ENCODE assay signal across 29 cellular contexts in genomic region chr4:114250439-114250891, GRCh38.
A peak's percentile ranks its signal among the peaks of the same experiment; 100 is the strongest.
DNase-seq lines count a peak whose midpoint lies in the region; ATAC-seq, FAIRE-seq and TF ChIP-seq lines count a peak whose summit lies in the region.
"Had no signal": no experiment of that assay in that cellular context is flagged by ENCODE, and none has a peak within 500 bp of the region (broad histone marks: within the 10 kb centered on the region; RNA-seq: fewer than 3 reads in every experiment).

No MANE protein-coding gene starts in this region.

- H3K9me1 ChIP-seq in IMR-90 (ENCODE audit: insufficient read depth, low read length), result peaks cover 10% of the 10 kb centered on the region

- BruUV-seq in IMR-90 (replicated peaks; lab: Mats Ljungman, UMichigan), result no TSS peak

- no peak overlapping the region; the same call in 1 of the 2 replicates for H2AK5ac ChIP-seq in IMR-90 (ENCODE audit: low read depth, low read length)

- peak overlapping the region; percentile 54; the same call in 1 of the 2 replicates for H3K27ac ChIP-seq in IMR-90 (ENCODE audit: insufficient read depth, low read length)
- H3K27ac ChIP-seq: C4-2B, gastrocnemius medialis, neutrophil, SJSA1 had no signal

- peak overlapping the region; percentile 4; the same call in 1 of the 2 replicates for H4K91ac ChIP-seq in IMR-90 (ENCODE audit: insufficient read depth, low read depth, low read length)

- in situ Hi-C loops in IMR-90 (cut with MboI; ENCODE audit: low sequenced_read_pairs), result no loop called here

- H2BK5ac ChIP-seq in IMR-90 (ENCODE audit: low read depth, low read length, poor library complexity, severe bottlenecking), result peak overlapping the region; percentile 76

- H4K8ac ChIP-seq in IMR-90 (ENCODE audit: low read depth in 2 of 2, low read length in 2 of 2), result peak overlapping the region in 1 of 2 experiments; percentile 44; a peak in 2 of 4 replicates

- POLR2A ChIA-PET in IMR-90 (lab: Charles Lee; ENCODE audit: unreplicated experiment), result no interaction called here

- TF ChIP-seq POLR2A in IMR-90 (IDR thresholded peaks at IDR 0.05; ENCODE audit: low read depth, low read length), result no peak

- no CpG with 5 or more reads among the region's 2 CpGs for WGBS in IMR-90 (ENCODE audit: extremely low coverage in 2 of 2, insufficient read length in 1 of 2), 2 experiments

- intact Hi-C loops in IMR-90 (cut with micrococcal nuclease), result no loop called here

- no peak overlapping the region for H2AFZ ChIP-seq in IMR-90 (replicated peaks; ENCODE audit: low read length, poor library complexity)

- no peak for TF ChIP-seq RAD21 in IMR-90 (IDR thresholded peaks at IDR 0.05; ENCODE audit: low read length)

- DNase-seq in IMR-90 (peak; percentile 78), choroid plexus epithelial cell (ENCODE audit: low read depth) (peak; percentile 41), iris pigment epithelial cell (ENCODE audit: low read depth) (peak; percentile 35), smooth muscle cell of the brain vasculature (ENCODE audit: low read depth, low spot score) (peak; percentile 61), hepatic stellate cell (ENCODE audit: low spot score) (no peak), frontal cortex (ENCODE audit: low spot score in 2 of 2) (no peak), putamen (ENCODE audit: low spot score) (no peak)
- no peak for DNase-seq in stimulated activated CD4-positive, alpha-beta T cell treated with anti-CD3 and anti-CD28 coated beads, Interleukin-2, amount 100 ng/mL, for 24 hours
- DNase-seq: activated CD4-positive, CD25-positive, alpha-beta regulatory T cell treated with anti-CD3 and anti-CD28 coated beads, Interleukin-2, amount 50 U/mL, for 72 hours; activated CD8-positive, alpha-beta T cell treated with anti-CD3 and anti-CD28 coated beads for 36 hours; activated effector memory CD4-positive, alpha-beta T cell treated with Interleukin-2 at 50 U/mL for 16 hours; activated naive CD8-positive, alpha-beta T cell treated with anti-CD3 and anti-CD28 coated beads, Interleukin-2, amount 10 ng/mL, durations not matched to agents 7 days and 5 days; DND-41; gastrocnemius medialis; H9; KG1; left ventricle myocardium superior; MM.1S; naive B cell; NCI-H1417; NCI-H2029 treated with DMSO at 0.1 percent for 48 hours; NCI-H2227 treated with DMSO at 0.1 percent for 48 hours; NCI-H69; stimulated activated CD8-positive, alpha-beta memory T cell treated with anti-CD3 and anti-CD28 coated beads, Interleukin-4, amount 100 ng/mL, for 48 hours had no signal

- H2BK15ac ChIP-seq in IMR-90 (ENCODE audit: low read depth, low read length), result peak overlapping the region; percentile 2; the same call in 1 of the 3 replicates

- H2BK120ac ChIP-seq in IMR-90 (ENCODE audit: low read depth, low read length), result peak overlapping the region; percentile 86

- no peak overlapping the region for H2AK9ac ChIP-seq in IMR-90 (replicated peaks; ENCODE audit: low read depth, low read length, poor library complexity)

- peak overlapping the region; percentile 39; the same call in 1 of the 2 replicates for H3K4me2 ChIP-seq in IMR-90 (ENCODE audit: low read depth, low read length)

- H3K18ac ChIP-seq in IMR-90 (ENCODE audit: low read depth, low read length), result peak overlapping the region; percentile 25

- dilution Hi-C loops in IMR-90 (cut with HindIII; ENCODE audit: low sequenced_read_pairs, unreplicated experiment), result no loop called here

- H2BK20ac ChIP-seq in IMR-90 (ENCODE audit: low read depth, low read length), result peak overlapping the region; percentile 30

- peaks cover 10% of the 10 kb centered on the region for H3K4me1 ChIP-seq in IMR-90 (ENCODE audit: control insufficient read depth, insufficient read depth, low read length)
- H3K4me1 ChIP-seq: gastrocnemius medialis, SJSA1 had no signal

- no peak for FAIRE-seq in frontal cortex (lab: Jason Lieb, UNC)
- FAIRE-seq: astrocyte, TTC549 had no signal

- TF ChIP-seq CTCF in IMR-90 (conservative IDR thresholded peaks at IDR 0.05; ENCODE audit: low read depth, low read length) (no peak), choroid plexus epithelial cell (conservative IDR thresholded peaks at IDR 0.05; ENCODE audit: low read depth, low read length) (no peak)

- ATAC-seq in IMR-90 (ENCODE audit: low read depth), result peak; percentile 91
- ATAC-seq: activated CD8-positive, alpha-beta T cell treated with anti-CD3 and anti-CD28 coated beads for 36 hours; gastrocnemius medialis; left ventricle myocardium superior had no signal

- H3K4ac ChIP-seq in IMR-90 (ENCODE audit: low read depth, low read length), result peak overlapping the region; percentile 73; the same call in 1 of the 2 replicates

- H3K9me3 ChIP-seq in IMR-90 (ENCODE audit: control insufficient read depth, insufficient read depth, low read length), result no peaks in the 10 kb centered on the region; the same call in 1 of the 2 replicates
- H3K9me3 ChIP-seq: gastrocnemius medialis, neutrophil, SJSA1 had no signal

- CTCF ChIA-PET in IMR-90 (lab: Yijun Ruan, JAX), result no interaction called here

- H3K14ac ChIP-seq in IMR-90 (replicated peaks; ENCODE audit: low read depth, low read length), result peak overlapping the region; percentile 63

- H3K56ac ChIP-seq in IMR-90 (ENCODE audit: extremely low read depth, insufficient read depth, low read length), result peak overlapping the region; percentile 68; the same call in 1 of the 2 replicates

- H4K5ac ChIP-seq in IMR-90 (ENCODE audit: low read depth, low read length), result peak overlapping the region; percentile 8; the same call in 1 of the 2 replicates

- no peak overlapping the region for H3K23ac ChIP-seq in IMR-90 (ENCODE audit: low read depth, low read length)

- no peaks in the 10 kb centered on the region for H4K20me1 ChIP-seq in IMR-90 (ENCODE audit: insufficient read depth, low read length)

- no peak overlapping the region for H3K9ac ChIP-seq in IMR-90 (ENCODE audit: low read depth, low read length)

- H3K4me3 ChIP-seq in IMR-90 (ENCODE audit: insufficient read depth, low read depth, low read length) (no peak overlapping the region), choroid plexus epithelial cell (ENCODE audit: low read depth, low read length) (no peak overlapping the region)
- H3K4me3 ChIP-seq: gastrocnemius medialis, SJSA1 had no signal

- H3K79me1 ChIP-seq in IMR-90 (ENCODE audit: low read depth in 1 of 2, low read length in 2 of 2), result 0 out of 4 replicates have a peak, but pooled peaks cover 0 to 5% of the 10 kb centered on the region in 2 experiments

- no peaks in the 10 kb centered on the region for H3K27me3 ChIP-seq in IMR-90 (ENCODE audit: control insufficient read depth, insufficient read depth, low read length)
- H3K27me3 ChIP-seq: gastrocnemius medialis, neutrophil, SJSA1 had no signal

- H3K36me3 ChIP-seq in IMR-90 (ENCODE audit: control insufficient read depth, insufficient read depth, low read length), result no peaks in the 10 kb centered on the region
- H3K36me3 ChIP-seq: gastrocnemius medialis, neutrophil, SJSA1 had no signal

TF ChIP-seq in IMR-90, 13 proteins besides CTCF, POLR2A, EP300 and RAD21:
- TF ChIP-seq FOS (IDR thresholded peaks at IDR 0.05; ENCODE audit: low read depth, low read length) (no peak), NFE2L2 (IDR thresholded peaks at IDR 0.05; ENCODE audit: low read depth, low read length) (no peak), CEBPB (IDR thresholded peaks at IDR 0.05; ENCODE audit: low read depth, low read length) (no peak), MAZ (IDR thresholded peaks at IDR 0.05; ENCODE audit: borderline replicate concordance, low read depth, low read length) (no peak), SMC3 (IDR thresholded peaks at IDR 0.05; ENCODE audit: low read depth, low read length) (no peak), USF2 (IDR thresholded peaks at IDR 0.05; ENCODE audit: low read depth, low read length) (no peak), RFX5 (IDR thresholded peaks at IDR 0.05; ENCODE audit: low read depth, low read length) (no peak), MAFK (IDR thresholded peaks at IDR 0.05; ENCODE audit: low read depth, low read length) (no peak)

Comparison
In these comparisons a context has a peak if more than half of its experiments do, and no peak if none do; other contexts are left out.
1. DNase-seq: peak in IMR-90 (single experiment), choroid plexus epithelial cell (single experiment), iris pigment epithelial cell (single experiment) and smooth muscle cell of the brain vasculature (single experiment); none in hepatic stellate cell (single experiment), frontal cortex (0 of 2), stimulated activated CD4-positive, alpha-beta T cell treated with anti-CD3 and anti-CD28 coated beads, Interleukin-2, amount 100 ng/mL, for 24 hours (0 of 2) and putamen (single experiment).